Comparison of ENCODE assay signal across 8 cellular contexts in the genomic region with DNA sequence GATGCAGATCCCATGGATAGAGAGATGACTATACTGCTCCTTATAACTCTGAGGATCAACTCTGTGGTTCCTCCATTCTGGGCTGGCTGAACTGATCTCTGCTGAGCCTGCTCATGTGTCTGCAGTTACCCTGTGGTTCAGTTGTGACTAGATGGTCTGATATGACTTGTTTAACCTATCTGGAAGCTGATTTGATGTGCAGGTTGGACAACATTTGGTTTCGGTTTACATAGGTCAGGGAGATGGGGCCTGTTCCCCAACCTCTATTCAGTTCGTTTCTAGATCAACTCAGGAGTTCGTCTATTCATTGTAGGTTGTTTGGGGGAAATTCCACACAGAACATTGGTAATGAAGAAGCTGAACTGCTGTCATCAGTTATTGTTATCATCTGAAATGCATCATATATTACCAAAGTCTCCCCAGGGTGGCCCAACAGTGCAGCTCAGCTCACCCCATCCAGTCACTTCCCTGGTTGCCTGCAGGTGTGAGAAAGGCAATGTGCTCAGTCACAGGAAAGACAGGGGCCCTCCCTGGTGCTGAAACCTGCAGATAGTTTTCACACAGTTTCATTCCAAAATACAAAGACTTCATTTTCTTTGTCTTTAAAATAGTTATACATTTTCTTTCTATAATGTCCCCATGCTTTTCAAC.
DNase-seq lines count a peak whose midpoint lies in the region; ATAC-seq and TF ChIP-seq lines count a peak whose summit lies in the region.
"Not testable (repeated sequence)": the region's sequence is repeated elsewhere in the genome, so short reads cannot be mapped to it uniquely, and the experiment has no call there.

No MANE protein-coding gene starts in this region.

- ATAC-seq in GM18868 (IDR thresholded peaks at IDR 0.05; ENCODE audit: unreplicated experiment) (peak; percentile 72), GM21423 (IDR thresholded peaks at IDR 0.05; ENCODE audit: unreplicated experiment) (peak; percentile 56), HG02678 (IDR thresholded peaks at IDR 0.05; ENCODE audit: unreplicated experiment) (peak; percentile 61), HG02973 (IDR thresholded peaks at IDR 0.05; ENCODE audit: unreplicated experiment) (peak; percentile 74), HG03558 (IDR thresholded peaks at IDR 0.05; ENCODE audit: extremely low read depth, unreplicated experiment) (peak; percentile 63)
- ATAC-seq in activated T-cell treated with anti-CD3 and anti-CD28 coated beads, Interleukin-2, amount 50 U/mL, for 72 hours (replicated peaks in 1 of 2), result peak; percentile 25 to 38
- ATAC-seq in stimulated activated memory B cell treated with anti-CD40 and anti-IgM and Interleukin-4, amounts not matched to agents 10 μg/mL and 1 μg/mL and 100 μg/mL, for 72 hours, result peak; percentile 65

- not testable (repeated sequence) for H3K27me3 ChIP-seq in GM06990 (replicated peaks; ENCODE audit: control insufficient read depth, insufficient read depth, low read length)

- not testable (repeated sequence) for H3K36me3 ChIP-seq in GM06990 (ENCODE audit: control insufficient read depth, insufficient read depth, low read length)

- H3K27me3 Mint-ChIP-seq in activated T-cell treated with anti-CD3 and anti-CD28 coated beads, Interleukin-2, amount 50 U/mL, for 72 hours (ENCODE audit: low read depth); stimulated activated memory B cell treated with anti-CD40 and anti-IgM and Interleukin-4, amounts not matched to agents 10 μg/mL and 1 μg/mL and 100 μg/mL, for 72 hours: not testable (repeated sequence)

- H3K4me3 ChIP-seq in GM06990 (replicated peaks; ENCODE audit: low read depth, low read length), result not testable (repeated sequence)

- not testable (repeated sequence) for H3K4me1 Mint-ChIP-seq in activated T-cell treated with anti-CD3 and anti-CD28 coated beads, Interleukin-2, amount 50 U/mL, for 72 hours (ENCODE audit: low read depth); stimulated activated memory B cell treated with anti-CD40 and anti-IgM and Interleukin-4, amounts not matched to agents 10 μg/mL and 1 μg/mL and 100 μg/mL, for 72 hours

- TF ChIP-seq CTCF in GM06990 (IDR thresholded peaks at IDR 0.05; ENCODE audit: insufficient read depth, low read length, poor library complexity, severe bottlenecking), result not testable (repeated sequence)

- H3K9me3 Mint-ChIP-seq in activated T-cell treated with anti-CD3 and anti-CD28 coated beads, Interleukin-2, amount 50 U/mL, for 72 hours; stimulated activated memory B cell treated with anti-CD40 and anti-IgM and Interleukin-4, amounts not matched to agents 10 μg/mL and 1 μg/mL and 100 μg/mL, for 72 hours: not testable (repeated sequence)

- not testable (repeated sequence) for H3K36me3 Mint-ChIP-seq in activated T-cell treated with anti-CD3 and anti-CD28 coated beads, Interleukin-2, amount 50 U/mL, for 72 hours (ENCODE audit: insufficient read depth in 2 of 2); stimulated activated memory B cell treated with anti-CD40 and anti-IgM and Interleukin-4, amounts not matched to agents 10 μg/mL and 1 μg/mL and 100 μg/mL, for 72 hours

- not testable (repeated sequence) for H3K27ac Mint-ChIP-seq in activated T-cell treated with anti-CD3 and anti-CD28 coated beads, Interleukin-2, amount 50 U/mL, for 72 hours; stimulated activated memory B cell treated with anti-CD40 and anti-IgM and Interleukin-4, amounts not matched to agents 10 μg/mL and 1 μg/mL and 100 μg/mL, for 72 hours

- H3K4me3 Mint-ChIP-seq in activated T-cell treated with anti-CD3 and anti-CD28 coated beads, Interleukin-2, amount 50 U/mL, for 72 hours; stimulated activated memory B cell treated with anti-CD40 and anti-IgM and Interleukin-4, amounts not matched to agents 10 μg/mL and 1 μg/mL and 100 μg/mL, for 72 hours: not testable (repeated sequence)

- DNase-seq in GM06990 (ENCODE audit: extremely low read depth, insufficient read length), result peak; percentile 0
- DNase-seq in activated T-cell treated with anti-CD3 and anti-CD28 coated beads, Interleukin-2, amount 50 U/mL, for 72 hours, result not testable (repeated sequence)
